In the genomic region with DNA sequence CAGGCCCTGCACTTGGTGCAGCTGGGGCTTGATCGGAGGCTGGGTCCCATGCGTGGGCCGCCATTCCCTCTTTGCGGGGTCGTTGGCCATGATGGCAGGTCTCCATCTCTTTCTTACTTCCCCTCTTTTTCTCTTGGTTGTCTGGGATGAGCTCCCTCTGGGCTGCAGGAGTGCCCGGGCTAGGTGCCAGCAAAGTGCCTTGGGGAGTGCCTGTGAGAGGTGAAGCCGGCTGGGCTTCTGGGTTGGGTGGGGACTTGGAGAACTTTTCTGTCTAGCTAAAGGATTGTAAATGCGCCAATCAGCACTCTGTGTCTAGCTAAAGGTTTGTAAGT, we compare ENCODE assay signal across 1 cellular context. TPM values are rescaled to one million over a fixed set of nuclear protein-coding genes. Genes with fewer than 3 reads are reported as not detected.
"Had no signal": no experiment of that assay in that cellular context is flagged by ENCODE, and none has a peak within 500 bp of the region (broad histone marks: within the 10 kb centered on the region; RNA-seq: fewer than 3 reads in every experiment).

No MANE protein-coding gene starts in this region.

RNA-seq across cellular contexts. Expression of a gene that starts 20.8 kb away (rescaled TPM):
- polyA plus RNA-seq: neural cell had no signal
